ENCODE assay signal across 8 cellular contexts in genomic region chr15:69666441-69666882, GRCh38.
DNase-seq lines count a peak whose midpoint lies in the region; ATAC-seq lines count a peak whose summit lies in the region.

No MANE protein-coding gene starts in this region.

- H3K9ac ChIP-seq in adipocyte (ENCODE audit: low read length) = no peak overlapping the region

- no peaks in the 10 kb centered on the region for H3K9me3 ChIP-seq in adipocyte (ENCODE audit: control insufficient read depth, low read length)

- intact Hi-C loops in left colon (cut with DNase I, micrococcal nuclease) = no loop called here

- peak overlapping the region; percentile 16 to 89 (median 51) for H3K4me3 Mint-ChIP-seq in IgD-negative memory B cell

- ATAC-seq in GM18502 (IDR thresholded peaks at IDR 0.05; ENCODE audit: poor library complexity, unreplicated experiment) (peak; percentile 17), left colon (no peak), GM19328 (IDR thresholded peaks at IDR 0.05; ENCODE audit: unreplicated experiment) (no peak), HG02623 (IDR thresholded peaks at IDR 0.05; ENCODE audit: unreplicated experiment) (no peak)

- peaks cover 46% of the 10 kb centered on the region for H3K27me3 ChIP-seq in adipocyte (replicated peaks; ENCODE audit: control insufficient read depth, insufficient read depth, low read length)

- H3K27ac Mint-ChIP-seq in IgD-negative memory B cell = peak overlapping the region in 2 of 3 donors; percentile 5 to 59

- peak; percentile 2 for DNase-seq in adipocyte (ENCODE audit: low read depth)
- peak; percentile 51 for DNase-seq in occipital lobe (lab: John Stamatoyannopoulos, UW)
- no peak for DNase-seq in left colon
- no peak for DNase-seq in OCI-M2 (lab: John Stamatoyannopoulos, UW; ENCODE audit: unreplicated experiment)

- H3K36me3 ChIP-seq in adipocyte (ENCODE audit: control insufficient read depth, insufficient read depth, low read length, severe bottlenecking) = no peaks in the 10 kb centered on the region

- H3K9me3 Mint-ChIP-seq in IgD-negative memory B cell = no peaks in the 10 kb centered on the region

- H3K27me3 Mint-ChIP-seq in IgD-negative memory B cell = peaks cover 2% of the 10 kb centered on the region

- H3K4me3 ChIP-seq in adipocyte (ENCODE audit: low read length) = no peak overlapping the region

- peaks cover 5% of the 10 kb centered on the region for H3K4me1 ChIP-seq in adipocyte (ENCODE audit: control insufficient read depth, insufficient read depth, low read length)

- H3K36me3 Mint-ChIP-seq in IgD-negative memory B cell = no peaks in the 10 kb centered on the region

- peaks cover 34 to 40% (median 35%) of the 10 kb centered on the region in 3 donors for H3K4me1 Mint-ChIP-seq in IgD-negative memory B cell

Comparison
In these comparisons a context has a peak if more than half of its experiments do, and no peak if none do; other contexts are left out.
1. DNase-seq: peak in adipocyte (single experiment) and occipital lobe (single experiment); none in left colon (0 of 2) and OCI-M2 (single experiment).